17 cellular contexts compared by ENCODE assay signal in genomic region chr12:11360205-11360883, GRCh38. TPM values are rescaled to one million over a fixed set of nuclear protein-coding genes. Genes with fewer than 3 reads are reported as not detected.
"Had no signal": no experiment of that assay in that cellular context is flagged by ENCODE, and none has a peak within 500 bp of the region (broad histone marks: within the 10 kb centered on the region; RNA-seq: fewer than 3 reads in every experiment).

No MANE protein-coding gene starts in this region.

RNA-seq across cellular contexts. Expression of gene PRB2, which starts 35.0 kb away (rescaled TPM):
- total RNA-seq: activated naive CD8-positive, alpha-beta T cell treated with anti-CD3 and anti-CD28 coated beads, Interleukin-2, amount 10 ng/mL, durations not matched to agents 7 days and 5 days; aorta; chondrocyte; endodermal cell; esophagus mucosa; gastroesophageal sphincter; heart right ventricle; left lung; mononuclear cell; ovary; pulmonary artery endothelial cell; sciatic nerve; stomach; T-helper 1 cell treated with Interleukin-12 subunit alpha and Interleukin-12 subunit beta and Interleukin-4 antibody, amounts not matched to agents 30 ng/mL and 1 ng/mL, for 36 hours; thoracic aorta; upper lobe of right lung had no signal
- polyA plus RNA-seq: aorta, heart right ventricle, ovary, stomach had no signal

RNA-seq across cellular contexts. Expression of gene PRB4, which starts 50.1 kb away (rescaled TPM):
- total RNA-seq: activated naive CD8-positive, alpha-beta T cell treated with anti-CD3 and anti-CD28 coated beads, Interleukin-2, amount 10 ng/mL, durations not matched to agents 7 days and 5 days; aorta; chondrocyte; dorsolateral prefrontal cortex; endodermal cell; esophagus mucosa; gastroesophageal sphincter; heart right ventricle; left lung; mononuclear cell; ovary; pulmonary artery endothelial cell; sciatic nerve; stomach; T-helper 1 cell treated with Interleukin-12 subunit alpha and Interleukin-12 subunit beta and Interleukin-4 antibody, amounts not matched to agents 30 ng/mL and 1 ng/mL, for 36 hours; thoracic aorta; upper lobe of right lung had no signal
- polyA plus RNA-seq: aorta, heart right ventricle, ovary, stomach had no signal
